Comparison of ENCODE assay signal across 1 cellular context in genomic region chr4:75512336-75513211, GRCh38.
TF ChIP-seq lines count a peak whose summit lies in the region.

No MANE protein-coding gene starts in this region.

TF ChIP-seq in GM23338, 12 proteins besides CTCF, POLR2A, EP300 and RAD21 (continued from another document):
- TF ChIP-seq ZNF462 (CRISPR knock-in tag; IDR thresholded peaks at IDR 0.05) (no peak), POLR2AphosphoS5 (IDR thresholded peaks at IDR 0.05; ENCODE audit: low read depth) (no peak), STAT1 (IDR thresholded peaks at IDR 0.05; ENCODE audit: unreplicated experiment) (no peak), EZH2phosphoT487 (IDR thresholded peaks at IDR 0.05; ENCODE audit: unreplicated experiment) (no peak), REST (IDR thresholded peaks at IDR 0.05; ENCODE audit: unreplicated experiment) (no peak)
